10 cellular contexts compared by ENCODE assay signal in genomic region chr10:94076325-94076841, GRCh38.
DNase-seq lines count a peak whose midpoint lies in the region; ATAC-seq and TF ChIP-seq lines count a peak whose summit lies in the region.
"Had no signal": no experiment of that assay in that cellular context is flagged by ENCODE, and none has a peak within 500 bp of the region (broad histone marks: within the 10 kb centered on the region; RNA-seq: fewer than 3 reads in every experiment).

No MANE protein-coding gene starts in this region.

- TF ChIP-seq CTCF in left ventricle myocardium inferior (IDR thresholded peaks at IDR 0.05; ENCODE audit: borderline replicate concordance): peak; percentile 67

- H3K27me3 ChIP-seq in GM23248 (replicated peaks; ENCODE audit: insufficient read depth): no peaks in the 10 kb centered on the region
- H3K27me3 ChIP-seq in adipocyte (replicated peaks; ENCODE audit: control insufficient read depth, insufficient read depth, low read length): no peaks in the 10 kb centered on the region
- no peaks in the 10 kb centered on the region for H3K27me3 ChIP-seq in left ventricle myocardium inferior (ENCODE audit: low read depth)

- H3K36me3 ChIP-seq in GM23248 (ENCODE audit: low read depth) (no peaks in the 10 kb centered on the region), adipocyte (ENCODE audit: control insufficient read depth, insufficient read depth, low read length, severe bottlenecking) (no peaks in the 10 kb centered on the region), left ventricle myocardium inferior (no peaks in the 10 kb centered on the region)

- H3F3A ChIP-seq in GM23248 (ENCODE audit: insufficient read depth): no peaks in the 10 kb centered on the region

- H3K4me1 ChIP-seq in GM23248 (ENCODE audit: insufficient read depth): peaks cover 15% of the 10 kb centered on the region
- H3K4me1 ChIP-seq in adipocyte (ENCODE audit: control insufficient read depth, insufficient read depth, low read length): peaks cover 9% of the 10 kb centered on the region
- H3K4me1 ChIP-seq in left ventricle myocardium inferior: peaks cover 24% of the 10 kb centered on the region

- H3K9me3 ChIP-seq in GM23248 (ENCODE audit: low read depth) (no peaks in the 10 kb centered on the region), adipocyte (ENCODE audit: control insufficient read depth, low read length) (peaks cover under 1% of the 10 kb centered on the region), left ventricle myocardium inferior (replicated peaks) (peaks cover 2% of the 10 kb centered on the region)

- H3K4me3 ChIP-seq in GM23248: no peak overlapping the region
- H3K4me3 ChIP-seq in adipocyte (ENCODE audit: low read length): no peak overlapping the region
- no peak overlapping the region for H3K4me3 ChIP-seq in left ventricle myocardium inferior
- H3K4me3 ChIP-seq in skeletal muscle cell (ENCODE audit: low read depth, low read length): no peak overlapping the region

- WGBS in GM23248 (ENCODE audit: low coverage in 1 of 2, low lambda C conversion rate in 2 of 2, missing lambda C conversion rate in 2 of 2), 2 experiments: 15 to 21% methylated on average over 2 of the region's 2 CpGs

- no peaks in the 10 kb centered on the region for H4K20me1 ChIP-seq in GM23248 (ENCODE audit: insufficient read depth)

- DNase-seq in GM23248: peak; percentile 83
- peak; percentile 84 for DNase-seq in adipocyte (ENCODE audit: low read depth)
- DNase-seq in left ventricle myocardium inferior: no peak
- peak; percentile 16 for DNase-seq in skeletal muscle cell (ENCODE audit: low read depth)
- no peak for DNase-seq in ureter (ENCODE audit: low spot score)
- DNase-seq in islet precursor cell: no peak
- DNase-seq: cerebellar nuclear complex, occipital lobe had no signal

- intact Hi-C loops in left ventricle myocardium inferior (cut with micrococcal nuclease): no loop called here

- H3K27ac ChIP-seq in GM23248 (no peak overlapping the region), left ventricle myocardium inferior (replicated peaks) (peak overlapping the region; percentile 7)

- H3K9ac ChIP-seq in GM23248: no peak overlapping the region
- peak overlapping the region; percentile 17 for H3K9ac ChIP-seq in adipocyte (ENCODE audit: low read length)

- H2AFZ ChIP-seq in GM23248: no peak overlapping the region

- ATAC-seq in activated CD4-positive, CD25-positive, alpha-beta regulatory T cell treated with anti-CD3 and anti-CD28 coated beads, Interleukin-2, amount 50 U/mL, for 24 hours: no peak
- ATAC-seq in GM21825 (IDR thresholded peaks at IDR 0.05; ENCODE audit: unreplicated experiment): no peak

- no peaks in the 10 kb centered on the region for H3K9me2 ChIP-seq in GM23248 (ENCODE audit: insufficient read depth)

- no peaks in the 10 kb centered on the region for H3K79me2 ChIP-seq in GM23248 (ENCODE audit: insufficient read depth)

- peak overlapping the region; percentile 6 for H3K4me2 ChIP-seq in GM23248 (ENCODE audit: unreplicated experiment)

- in situ Hi-C loops in GM23248 (cut with MboI): no loop called here

Comparison
In these comparisons a context has a peak if more than half of its experiments do, and no peak if none do; other contexts are left out.
1. DNase-seq: peak in GM23248 (single experiment), adipocyte (single experiment) and skeletal muscle cell (single experiment); none in left ventricle myocardium inferior (single experiment), ureter (single experiment) and islet precursor cell (single experiment).